ENCODE assay signal across 1 cellular context in genomic region chr2:72132981-72133720, GRCh38.
TF ChIP-seq lines count a peak whose summit lies in the region.

No MANE protein-coding gene starts in this region.

TF ChIP-seq in SK-N-SH, 30 proteins besides CTCF, POLR2A, EP300 and RAD21 (continued from another document):
- TF ChIP-seq REST (IDR thresholded peaks at IDR 0.05; ENCODE audit: low read depth, low read length) = no peak
- TF ChIP-seq MXI1 (IDR thresholded peaks at IDR 0.05; ENCODE audit: low read depth, low read length) = no peak
- no peak for TF ChIP-seq EZH2phosphoT487 (IDR thresholded peaks at IDR 0.05; ENCODE audit: borderline replicate concordance, low read depth)
- no peak for TF ChIP-seq SMC3 (IDR thresholded peaks at IDR 0.05; ENCODE audit: low read depth, low read length)
- no peak for TF ChIP-seq JUND (IDR thresholded peaks at IDR 0.05)
- TF ChIP-seq FOSL2 (IDR thresholded peaks at IDR 0.05; ENCODE audit: borderline replicate concordance, low read depth) = no peak
- no peak for TF ChIP-seq FOXM1 (IDR thresholded peaks at IDR 0.05; ENCODE audit: low read depth)
- TF ChIP-seq GATA2 (CRISPR knock-in tag; IDR thresholded peaks at IDR 0.05) = no peak
- TF ChIP-seq, protein P1, sequence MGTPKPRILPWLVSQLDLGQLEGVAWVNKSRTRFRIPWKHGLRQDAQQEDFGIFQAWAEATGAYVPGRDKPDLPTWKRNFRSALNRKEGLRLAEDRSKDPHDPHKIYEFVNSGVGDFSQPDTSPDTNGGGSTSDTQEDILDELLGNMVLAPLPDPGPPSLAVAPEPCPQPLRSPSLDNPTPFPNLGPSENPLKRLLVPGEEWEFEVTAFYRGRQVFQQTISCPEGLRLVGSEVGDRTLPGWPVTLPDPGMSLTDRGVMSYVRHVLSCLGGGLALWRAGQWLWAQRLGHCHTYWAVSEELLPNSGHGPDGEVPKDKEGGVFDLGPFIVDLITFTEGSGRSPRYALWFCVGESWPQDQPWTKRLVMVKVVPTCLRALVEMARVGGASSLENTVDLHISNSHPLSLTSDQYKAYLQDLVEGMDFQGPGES (IDR thresholded peaks at IDR 0.05; ENCODE audit: low read depth, low read length) = no peak
- TF ChIP-seq, protein P2, sequence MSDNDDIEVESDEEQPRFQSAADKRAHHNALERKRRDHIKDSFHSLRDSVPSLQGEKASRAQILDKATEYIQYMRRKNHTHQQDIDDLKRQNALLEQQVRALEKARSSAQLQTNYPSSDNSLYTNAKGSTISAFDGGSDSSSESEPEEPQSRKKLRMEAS (IDR thresholded peaks at IDR 0.05; ENCODE audit: low read depth) = no peak
- TF ChIP-seq POLR2AphosphoS5 (IDR thresholded peaks at IDR 0.05; ENCODE audit: low read depth, low read length) = no peak
- no peak for TF ChIP-seq RXRA (IDR thresholded peaks at IDR 0.05; ENCODE audit: borderline replicate concordance, low read depth)
